Comparison of ENCODE assay signal across 1 cellular context in the genomic region with DNA sequence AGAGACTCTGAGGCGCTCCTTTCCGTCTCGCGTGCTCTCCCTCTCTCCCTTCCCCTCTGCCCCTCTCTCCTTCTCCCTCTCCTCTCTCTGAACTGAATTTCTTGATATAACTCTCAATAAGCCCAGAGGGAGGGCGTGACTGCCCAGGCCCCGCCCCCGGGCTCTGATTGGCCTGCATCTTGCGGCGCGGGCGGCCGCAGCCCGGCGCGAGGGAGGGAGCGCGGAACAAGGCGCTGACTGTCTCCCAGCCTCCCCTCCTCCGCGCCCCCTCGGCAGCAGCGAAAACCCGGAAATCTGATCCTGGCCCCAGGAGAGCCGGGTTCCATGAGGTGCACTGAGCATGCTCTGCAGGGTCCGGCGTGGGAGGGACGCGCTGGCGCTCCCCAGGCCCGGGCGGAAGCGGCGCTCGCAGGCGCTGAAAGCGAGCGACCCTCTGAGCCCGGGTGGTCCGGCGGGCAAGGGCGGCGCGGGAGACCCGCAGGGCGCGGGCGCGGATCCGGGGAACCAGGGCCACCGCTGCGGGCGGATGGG.
TF ChIP-seq lines count a peak whose summit lies in the region.

A gene with protein sequence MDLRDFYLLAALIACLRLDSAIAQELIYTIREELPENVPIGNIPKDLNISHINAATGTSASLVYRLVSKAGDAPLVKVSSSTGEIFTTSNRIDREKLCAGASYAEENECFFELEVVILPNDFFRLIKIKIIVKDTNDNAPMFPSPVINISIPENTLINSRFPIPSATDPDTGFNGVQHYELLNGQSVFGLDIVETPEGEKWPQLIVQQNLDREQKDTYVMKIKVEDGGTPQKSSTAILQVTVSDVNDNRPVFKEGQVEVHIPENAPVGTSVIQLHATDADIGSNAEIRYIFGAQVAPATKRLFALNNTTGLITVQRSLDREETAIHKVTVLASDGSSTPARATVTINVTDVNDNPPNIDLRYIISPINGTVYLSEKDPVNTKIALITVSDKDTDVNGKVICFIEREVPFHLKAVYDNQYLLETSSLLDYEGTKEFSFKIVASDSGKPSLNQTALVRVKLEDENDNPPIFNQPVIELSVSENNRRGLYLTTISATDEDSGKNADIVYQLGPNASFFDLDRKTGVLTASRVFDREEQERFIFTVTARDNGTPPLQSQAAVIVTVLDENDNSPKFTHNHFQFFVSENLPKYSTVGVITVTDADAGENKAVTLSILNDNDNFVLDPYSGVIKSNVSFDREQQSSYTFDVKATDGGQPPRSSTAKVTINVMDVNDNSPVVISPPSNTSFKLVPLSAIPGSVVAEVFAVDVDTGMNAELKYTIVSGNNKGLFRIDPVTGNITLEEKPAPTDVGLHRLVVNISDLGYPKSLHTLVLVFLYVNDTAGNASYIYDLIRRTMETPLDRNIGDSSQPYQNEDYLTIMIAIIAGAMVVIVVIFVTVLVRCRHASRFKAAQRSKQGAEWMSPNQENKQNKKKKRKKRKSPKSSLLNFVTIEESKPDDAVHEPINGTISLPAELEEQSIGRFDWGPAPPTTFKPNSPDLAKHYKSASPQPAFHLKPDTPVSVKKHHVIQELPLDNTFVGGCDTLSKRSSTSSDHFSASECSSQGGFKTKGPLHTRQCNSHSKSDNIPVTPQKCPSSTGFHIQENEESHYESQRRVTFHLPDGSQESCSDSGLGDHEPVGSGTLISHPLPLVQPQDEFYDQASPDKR (N-terminal part only) (minus strand): TSS at position 94 of the 531 bp plus-strand sequence. CDS start 1,896 bp downstream, outside the sequence.

TF ChIP-seq in HepG2, 621 proteins besides CTCF, POLR2A, EP300 and RAD21 (continued from another document and continues in another):
- TF ChIP-seq ARID4A (CRISPR knock-in tag; IDR thresholded peaks at IDR 0.05; ENCODE audit: borderline replicate concordance) (peak; percentile 40; the same call in 1 of the 2 replicates), TARDBP (CRISPR knock-in tag; IDR thresholded peaks at IDR 0.05) (peak; percentile 80), ESRRA (CRISPR knock-in tag; IDR thresholded peaks at IDR 0.05; ENCODE audit: low read depth) (no peak), ZNF879 (CRISPR knock-in tag; IDR thresholded peaks at IDR 0.05) (no peak), HNF4A (CRISPR knock-in tag; IDR thresholded peaks at IDR 0.05) (no peak), ZNF556 (CRISPR knock-in tag; IDR thresholded peaks at IDR 0.05; ENCODE audit: borderline replicate concordance) (no peak; the same call in 1 of the 2 replicates), ZNF709 (CRISPR knock-in tag; IDR thresholded peaks at IDR 0.05) (peak; percentile 89), MXD4 (CRISPR knock-in tag; IDR thresholded peaks at IDR 0.05) (peak; percentile 45; the same call in 1 of the 2 replicates), TEAD2 (CRISPR knock-in tag; IDR thresholded peaks at IDR 0.05) (no peak), ZNF580 (CRISPR knock-in tag; IDR thresholded peaks at IDR 0.05; ENCODE audit: borderline replicate concordance, low read depth) (0 out of 2 replicates have a peak, but pooled peaks have one; percentile 67), KLF16 (CRISPR knock-in tag; IDR thresholded peaks at IDR 0.05) (peak in 1 of 2 experiments; percentile 60; a peak in 1 of 4 replicates), THRA (CRISPR knock-in tag; IDR thresholded peaks at IDR 0.05; ENCODE audit: borderline replicate concordance) (peak; percentile 30; the same call in 1 of the 2 replicates), THAP7 (CRISPR knock-in tag; IDR thresholded peaks at IDR 0.05) (no peak), ZNF333 (CRISPR knock-in tag; IDR thresholded peaks at IDR 0.05; ENCODE audit: borderline replicate concordance) (no peak), ZNF30 (CRISPR knock-in tag; IDR thresholded peaks at IDR 0.05) (no peak), PREB (CRISPR knock-in tag; IDR thresholded peaks at IDR 0.05) (no peak), KAT7 (CRISPR knock-in tag; IDR thresholded peaks at IDR 0.05; ENCODE audit: borderline replicate concordance) (no peak), ZNF563 (CRISPR knock-in tag; IDR thresholded peaks at IDR 0.05) (peak; percentile 56; the same call in 1 of the 2 replicates), ZBTB1 (CRISPR knock-in tag; IDR thresholded peaks at IDR 0.05; ENCODE audit: borderline replicate concordance) (no peak), RORA (CRISPR knock-in tag; IDR thresholded peaks at IDR 0.05) (no peak), SP5 (CRISPR knock-in tag; IDR thresholded peaks at IDR 0.05; ENCODE audit: borderline replicate concordance, low read depth) (no peak; the same call in 1 of the 2 replicates), SMC3 (IDR thresholded peaks at IDR 0.05; ENCODE audit: low read length) (no peak), POLR2AphosphoS2 (IDR thresholded peaks at IDR 0.05; ENCODE audit: low read depth, low read length) (no peak)
- TF ChIP-seq, protein P1, sequence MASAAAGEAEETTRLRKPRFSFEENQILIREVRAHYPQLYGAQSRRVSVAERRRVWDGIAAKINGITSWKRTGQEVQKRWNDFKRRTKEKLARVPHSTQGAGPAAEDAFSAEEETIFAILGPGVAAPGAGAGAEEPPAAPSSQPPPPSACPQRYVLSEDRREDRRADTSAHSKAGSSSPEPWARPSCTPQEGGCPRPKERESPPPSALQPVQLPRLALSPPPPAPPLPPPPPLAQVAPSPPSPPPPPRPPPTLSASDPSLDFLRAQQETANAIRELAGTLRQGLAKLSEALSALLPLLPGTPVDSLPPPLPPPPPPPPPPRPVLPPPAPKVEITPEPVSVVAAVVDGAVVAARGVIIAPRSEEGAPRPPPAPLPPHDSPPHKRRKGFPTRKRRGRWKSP (CRISPR knock-in tag; IDR thresholded peaks at IDR 0.05), result peak; percentile 76
- TF ChIP-seq, protein P2, sequence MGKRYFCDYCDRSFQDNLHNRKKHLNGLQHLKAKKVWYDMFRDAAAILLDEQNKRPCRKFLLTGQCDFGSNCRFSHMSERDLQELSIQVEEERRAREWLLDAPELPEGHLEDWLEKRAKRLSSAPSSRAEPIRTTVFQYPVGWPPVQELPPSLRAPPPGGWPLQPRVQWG (CRISPR knock-in tag; IDR thresholded peaks at IDR 0.05; ENCODE audit: borderline replicate concordance, low read depth), result no peak
- TF ChIP-seq, protein P3, sequence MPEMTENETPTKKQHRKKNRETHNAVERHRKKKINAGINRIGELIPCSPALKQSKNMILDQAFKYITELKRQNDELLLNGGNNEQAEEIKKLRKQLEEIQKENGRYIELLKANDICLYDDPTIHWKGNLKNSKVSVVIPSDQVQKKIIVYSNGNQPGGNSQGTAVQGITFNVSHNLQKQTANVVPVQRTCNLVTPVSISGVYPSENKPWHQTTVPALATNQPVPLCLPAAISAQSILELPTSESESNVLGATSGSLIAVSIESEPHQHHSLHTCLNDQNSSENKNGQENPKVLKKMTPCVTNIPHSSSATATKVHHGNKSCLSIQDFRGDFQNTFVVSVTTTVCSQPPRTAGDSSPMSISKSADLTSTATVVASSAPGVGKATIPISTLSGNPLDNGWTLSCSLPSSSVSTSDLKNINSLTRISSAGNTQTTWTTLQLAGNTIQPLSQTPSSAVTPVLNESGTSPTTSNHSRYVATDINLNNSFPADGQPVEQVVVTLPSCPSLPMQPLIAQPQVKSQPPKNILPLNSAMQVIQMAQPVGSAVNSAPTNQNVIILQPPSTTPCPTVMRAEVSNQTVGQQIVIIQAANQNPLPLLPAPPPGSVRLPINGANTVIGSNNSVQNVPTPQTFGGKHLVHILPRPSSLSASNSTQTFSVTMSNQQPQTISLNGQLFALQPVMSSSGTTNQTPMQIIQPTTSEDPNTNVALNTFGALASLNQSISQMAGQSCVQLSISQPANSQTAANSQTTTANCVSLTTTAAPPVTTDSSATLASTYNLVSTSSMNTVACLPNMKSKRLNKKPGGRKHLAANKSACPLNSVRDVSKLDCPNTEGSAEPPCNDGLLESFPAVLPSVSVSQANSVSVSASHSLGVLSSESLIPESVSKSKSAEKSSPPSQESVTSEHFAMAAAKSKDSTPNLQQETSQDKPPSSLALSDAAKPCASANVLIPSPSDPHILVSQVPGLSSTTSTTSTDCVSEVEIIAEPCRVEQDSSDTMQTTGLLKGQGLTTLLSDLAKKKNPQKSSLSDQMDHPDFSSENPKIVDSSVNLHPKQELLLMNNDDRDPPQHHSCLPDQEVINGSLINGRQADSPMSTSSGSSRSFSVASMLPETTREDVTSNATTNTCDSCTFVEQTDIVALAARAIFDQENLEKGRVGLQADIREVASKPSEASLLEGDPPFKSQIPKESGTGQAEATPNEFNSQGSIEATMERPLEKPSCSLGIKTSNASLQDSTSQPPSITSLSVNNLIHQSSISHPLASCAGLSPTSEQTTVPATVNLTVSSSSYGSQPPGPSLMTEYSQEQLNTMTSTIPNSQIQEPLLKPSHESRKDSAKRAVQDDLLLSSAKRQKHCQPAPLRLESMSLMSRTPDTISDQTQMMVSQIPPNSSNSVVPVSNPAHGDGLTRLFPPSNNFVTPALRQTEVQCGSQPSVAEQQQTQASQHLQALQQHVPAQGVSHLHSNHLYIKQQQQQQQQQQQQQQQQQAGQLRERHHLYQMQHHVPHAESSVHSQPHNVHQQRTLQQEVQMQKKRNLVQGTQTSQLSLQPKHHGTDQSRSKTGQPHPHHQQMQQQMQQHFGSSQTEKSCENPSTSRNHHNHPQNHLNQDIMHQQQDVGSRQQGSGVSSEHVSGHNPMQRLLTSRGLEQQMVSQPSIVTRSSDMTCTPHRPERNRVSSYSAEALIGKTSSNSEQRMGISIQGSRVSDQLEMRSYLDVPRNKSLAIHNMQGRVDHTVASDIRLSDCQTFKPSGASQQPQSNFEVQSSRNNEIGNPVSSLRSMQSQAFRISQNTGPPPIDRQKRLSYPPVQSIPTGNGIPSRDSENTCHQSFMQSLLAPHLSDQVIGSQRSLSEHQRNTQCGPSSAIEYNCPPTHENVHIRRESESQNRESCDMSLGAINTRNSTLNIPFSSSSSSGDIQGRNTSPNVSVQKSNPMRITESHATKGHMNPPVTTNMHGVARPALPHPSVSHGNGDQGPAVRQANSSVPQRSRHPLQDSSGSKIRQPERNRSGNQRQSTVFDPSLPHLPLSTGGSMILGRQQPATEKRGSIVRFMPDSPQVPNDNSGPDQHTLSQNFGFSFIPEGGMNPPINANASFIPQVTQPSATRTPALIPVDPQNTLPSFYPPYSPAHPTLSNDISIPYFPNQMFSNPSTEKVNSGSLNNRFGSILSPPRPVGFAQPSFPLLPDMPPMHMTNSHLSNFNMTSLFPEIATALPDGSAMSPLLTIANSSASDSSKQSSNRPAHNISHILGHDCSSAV (CRISPR knock-in tag; IDR thresholded peaks at IDR 0.05; ENCODE audit: borderline replicate concordance), result no peak
- TF ChIP-seq, protein P4, sequence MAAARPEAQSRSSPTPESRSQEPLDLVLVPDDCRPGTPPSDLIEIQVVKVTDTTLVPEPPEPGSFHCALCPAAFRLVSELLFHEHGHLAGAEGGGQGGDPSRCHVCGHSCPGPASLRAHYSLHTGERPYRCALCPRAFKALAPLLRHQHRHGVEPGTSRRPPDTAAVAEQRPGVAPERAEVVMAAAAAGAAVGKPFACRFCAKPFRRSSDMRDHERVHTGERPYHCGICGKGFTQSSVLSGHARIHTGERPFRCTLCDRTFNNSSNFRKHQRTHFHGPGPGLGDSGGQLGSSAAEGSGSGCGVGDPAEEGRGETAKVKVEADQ (CRISPR knock-in tag; IDR thresholded peaks at IDR 0.05; ENCODE audit: borderline replicate concordance), result no peak
